In the genomic region with DNA sequence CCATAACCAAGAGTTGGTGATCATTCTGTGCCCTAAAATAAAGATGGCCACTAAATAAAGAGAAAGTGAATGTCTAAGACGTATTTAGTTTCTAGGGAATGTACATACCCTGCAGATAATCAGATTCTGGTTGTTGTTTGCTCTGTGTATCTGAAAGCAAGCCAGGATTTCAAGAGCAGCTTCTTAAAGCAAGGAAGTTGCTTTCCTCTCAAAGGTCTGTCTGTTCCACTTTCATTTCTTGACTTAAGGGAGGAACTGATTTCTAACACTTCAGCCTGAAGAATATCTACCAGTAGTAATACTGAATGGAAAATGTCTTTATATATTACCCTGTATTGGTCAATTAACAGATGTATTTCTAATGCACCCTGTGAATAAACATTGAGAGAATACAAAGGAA, we compare ENCODE assay signal across 21 cellular contexts.
DNase-seq lines count a peak whose midpoint lies in the region; ATAC-seq and TF ChIP-seq lines count a peak whose summit lies in the region.
"Had no signal": no experiment of that assay in that cellular context is flagged by ENCODE, and none has a peak within 500 bp of the region (broad histone marks: within the 10 kb centered on the region; RNA-seq: fewer than 3 reads in every experiment).

No MANE protein-coding gene starts in this region.

- H3K9me3 Mint-ChIP-seq in CD8-positive, alpha-beta memory T cell = no peaks in the 10 kb centered on the region
- H3K9me3 Mint-ChIP-seq: IgD-negative memory B cell, natural killer cell had no signal

- H3K27ac ChIP-seq in MM.1S (ENCODE audit: low read length) (no peak overlapping the region), spleen (peak overlapping the region in 5 of 8 donors; percentile 39 to 57 (median 48))
- H3K27ac ChIP-seq in CD8-positive, alpha-beta memory T cell (ENCODE audit: low read depth, low read length) = no peak overlapping the region
- H3K27ac ChIP-seq: A549, adrenal gland, thoracic aorta had no signal

- H2AFZ ChIP-seq in MM.1S (ENCODE audit: low read length) = no peak overlapping the region

- DNase-seq in NCI-H2196 (lab: John Stamatoyannopoulos, UW; ENCODE audit: unreplicated experiment) (peak; percentile 22), NCI-H2196 treated with DMSO at 0.1 percent for 48 hours (lab: John Stamatoyannopoulos, UW; ENCODE audit: unreplicated experiment) (no peak), MM.1S (peak; percentile 27), iris pigment epithelial cell (ENCODE audit: low read depth) (peak; percentile 34), spleen (no peak), NCI-H446 treated with DMSO at 0.1 percent for 48 hours (lab: John Stamatoyannopoulos, UW) (no peak)
- no peak for DNase-seq in CD8-positive, alpha-beta memory T cell
- DNase-seq: activated CD4-positive, alpha-beta T cell treated with anti-CD3 and anti-CD28 coated beads for 36 hours; activated effector memory CD4-positive, alpha-beta T cell treated with Interleukin-2 at 50 U/mL for 16 hours; adrenal gland; C1 segment of cervical spinal cord; GF-D8; H7; head of caudate nucleus; natural killer cell; NCI-H774 had no signal

- no peaks in the 10 kb centered on the region for H4K20me1 ChIP-seq in MM.1S (ENCODE audit: insufficient read depth, low read length)

- H3K4me2 ChIP-seq in MM.1S (ENCODE audit: low read depth, low read length) = 0 out of 2 replicates have a peak overlapping the region, but pooled peaks have one; percentile 17
- H3K4me2 ChIP-seq: A549 had no signal

- peaks cover 16 to 57% (median 28%) of the 10 kb centered on the region in 3 donors for H3K36me3 Mint-ChIP-seq in CD8-positive, alpha-beta memory T cell

- H3K4me1 Mint-ChIP-seq in CD8-positive, alpha-beta memory T cell = no peaks in the 10 kb centered on the region
- H3K4me1 Mint-ChIP-seq: activated CD4-positive, alpha-beta T cell treated with anti-CD3 and anti-CD28 coated beads for 36 hours had no signal

- H3K4me1 ChIP-seq in MM.1S (ENCODE audit: low read length) (no peaks in the 10 kb centered on the region), spleen (peaks cover 5 to 39% (median 14%) of the 10 kb centered on the region in 6 donors)
- no peaks in the 10 kb centered on the region for H3K4me1 ChIP-seq in CD8-positive, alpha-beta memory T cell (ENCODE audit: insufficient read depth, low read length)
- H3K4me1 ChIP-seq: A549 had no signal

- H3K9me2 ChIP-seq in MM.1S (replicated peaks; ENCODE audit: insufficient read depth, low read length) = no peaks in the 10 kb centered on the region

- peaks cover 0 to 2% of the 10 kb centered on the region in 2 donors for H3K27me3 Mint-ChIP-seq in CD8-positive, alpha-beta memory T cell
- H3K27me3 Mint-ChIP-seq: activated CD4-positive, alpha-beta T cell treated with anti-CD3 and anti-CD28 coated beads for 36 hours; IgD-negative memory B cell had no signal

- no peak overlapping the region for H3K9ac ChIP-seq in MM.1S (ENCODE audit: low read length)

- intact Hi-C loops in spleen (cut with DNase I; ENCODE audit: low total_unique reads) = no loop called here

- WGBS in spleen, 5 donors = 41 to 71% (median 55%) methylated on average over 1 of the region's 1 CpG

- H3K27ac Mint-ChIP-seq in CD8-positive, alpha-beta memory T cell = no peak overlapping the region
- H3K27ac Mint-ChIP-seq: activated CD4-positive, alpha-beta T cell treated with anti-CD3 and anti-CD28 coated beads for 36 hours; IgD-negative memory B cell; natural killer cell had no signal

- H3K79me2 ChIP-seq in MM.1S (ENCODE audit: low read length) = no peaks in the 10 kb centered on the region

- H3K36me3 ChIP-seq in MM.1S (replicated peaks; ENCODE audit: insufficient read depth, low read length) (peaks cover 4% of the 10 kb centered on the region; the same call in 1 of the 2 replicates), spleen (peaks cover 0 to 82% (median 32%) of the 10 kb centered on the region in 6 donors)
- H3K36me3 ChIP-seq in CD8-positive, alpha-beta memory T cell (ENCODE audit: insufficient read depth, low read length) = peaks cover 6% of the 10 kb centered on the region

- TF ChIP-seq POLR2A in spleen (IDR thresholded peaks at IDR 0.05) = no peak

- H3K4me3 ChIP-seq in MM.1S (ENCODE audit: low read length) = no peak overlapping the region
- H3K4me3 ChIP-seq in spleen = no peak overlapping the region
- H3K4me3 ChIP-seq in CD8-positive, alpha-beta memory T cell (ENCODE audit: low read length) = no peak overlapping the region
- H3K4me3 ChIP-seq: A549, adrenal gland, thoracic aorta had no signal

- no peak for ATAC-seq in HG03108 (IDR thresholded peaks at IDR 0.05; ENCODE audit: unreplicated experiment)
- ATAC-seq: A549; activated CD4-positive, alpha-beta T cell treated with anti-CD3 and anti-CD28 coated beads for 36 hours; esophagus mucosa; natural killer cell had no signal

- no peaks in the 10 kb centered on the region for H3K9me3 ChIP-seq in MM.1S (replicated peaks; ENCODE audit: insufficient read depth, low read length)
- H3K9me3 ChIP-seq in spleen = no peaks in the 10 kb centered on the region
- H3K9me3 ChIP-seq in CD8-positive, alpha-beta memory T cell (ENCODE audit: low read length) = no peaks in the 10 kb centered on the region
- H3K9me3 ChIP-seq: A549, adrenal gland, thoracic aorta had no signal

- TF ChIP-seq CTCF in MM.1S (IDR thresholded peaks at IDR 0.05; ENCODE audit: low read length) = no peak
- TF ChIP-seq CTCF in spleen (IDR thresholded peaks at IDR 0.05 in 8 of 11, conservative IDR thresholded peaks at IDR 0.05 in 3 of 11) = no peak

- CTCF ChIA-PET in CD8-positive, alpha-beta memory T cell (lab: Charles Lee) = no interaction called here

- H3K27me3 ChIP-seq in MM.1S (replicated peaks; ENCODE audit: insufficient read depth, low read length) (no peaks in the 10 kb centered on the region), spleen (replicated peaks in 1 of 7) (no peaks in the 10 kb centered on the region)
- H3K27me3 ChIP-seq in CD8-positive, alpha-beta memory T cell (ENCODE audit: insufficient read depth, low read length, poor library complexity, severe bottlenecking) = no peaks in the 10 kb centered on the region
- H3K27me3 ChIP-seq: adrenal gland had no signal

- H3F3A ChIP-seq in MM.1S (ENCODE audit: insufficient read depth, low read length) = no peaks in the 10 kb centered on the region

- no peak overlapping the region for H3K4me3 Mint-ChIP-seq in CD8-positive, alpha-beta memory T cell
- H3K4me3 Mint-ChIP-seq: activated CD4-positive, alpha-beta T cell treated with anti-CD3 and anti-CD28 coated beads for 36 hours; IgD-negative memory B cell; natural killer cell had no signal

- POLR2A ChIA-PET in CD8-positive, alpha-beta memory T cell (lab: Charles Lee) = no interaction called here

Comparison
In these comparisons a context has a peak if more than half of its experiments do, and no peak if none do; other contexts are left out.
1. DNase-seq: peak in NCI-H2196 (single experiment), MM.1S (single experiment) and iris pigment epithelial cell (single experiment); none in NCI-H2196 treated with DMSO at 0.1 percent for 48 hours (single experiment), spleen (single experiment), CD8-positive, alpha-beta memory T cell (0 of 5) and NCI-H446 treated with DMSO at 0.1 percent for 48 hours (single experiment).
2. H3K27ac ChIP-seq: peak in spleen (5 of 8); none in MM.1S (single experiment) and CD8-positive, alpha-beta memory T cell (single experiment).